23 cellular contexts compared by ENCODE assay signal in the genomic region with DNA sequence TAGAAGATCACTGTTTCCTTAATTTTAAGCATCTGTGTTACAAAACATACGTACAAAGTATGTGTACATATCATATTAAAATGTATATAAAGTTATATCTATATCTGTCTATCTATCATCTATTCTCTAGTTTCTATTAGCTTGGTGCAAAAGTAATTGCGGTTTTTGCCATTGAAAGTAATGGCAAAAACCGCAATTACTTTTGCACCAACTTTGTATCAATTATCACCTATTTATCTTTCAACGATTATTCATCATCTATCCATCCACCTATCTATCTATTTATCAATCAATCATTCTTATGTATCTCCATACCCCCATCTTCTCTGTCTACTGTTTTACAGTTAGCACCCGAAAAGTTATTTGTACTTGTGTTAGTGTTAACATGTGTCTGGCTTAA.
DNase-seq lines count a peak whose midpoint lies in the region; ATAC-seq, FAIRE-seq and TF ChIP-seq lines count a peak whose summit lies in the region.
"Had no signal": no experiment of that assay in that cellular context is flagged by ENCODE, and none has a peak within 500 bp of the region (broad histone marks: within the 10 kb centered on the region; RNA-seq: fewer than 3 reads in every experiment).

No MANE protein-coding gene starts in this region.

- TF ChIP-seq CTCF in HepG2 (CRISPR knock-in tag; IDR thresholded peaks at IDR 0.05) (no peak), right lobe of liver (IDR thresholded peaks at IDR 0.05) (no peak), K562 (IDR thresholded peaks at IDR 0.05 in 2 of 3, conservative IDR thresholded peaks at IDR 0.05 in 1 of 3; ENCODE audit: insufficient read depth in 2 of 3, low read depth in 1 of 3, low read length in 3 of 3) (no peak)

- TF ChIP-seq RAD21 in HepG2 (CRISPR knock-in tag; IDR thresholded peaks at IDR 0.05) (no peak), K562 (CRISPR knock-in tag; conservative IDR thresholded peaks at IDR 0.05 in 1 of 2, IDR thresholded peaks at IDR 0.05 in 1 of 2) (no peak)

- ATAC-seq in HepG2 (no peak), right lobe of liver (no peak), K562 (no peak)
- ATAC-seq: A549; CD8-positive, alpha-beta T cell; GM12878 had no signal

- POLR2A ChIA-PET in HepG2 (lab: Yijun Ruan, JAX): no interaction called here
- POLR2A ChIA-PET in K562 (lab: Yijun Ruan, JAX): no interaction called here

- TF ChIP-seq EP300 in HepG2 (IDR thresholded peaks at IDR 0.05; ENCODE audit: low read depth in 2 of 2, low read length in 2 of 2) (no peak), HepG2 (CRISPR knock-in tag; IDR thresholded peaks at IDR 0.05; ENCODE audit: borderline replicate concordance) (no peak), K562 (IDR thresholded peaks at IDR 0.05; ENCODE audit: low read length) (no peak)

- H3K36me3 ChIP-seq in HepG2 (replicated peaks in 1 of 2; ENCODE audit: control insufficient read depth in 1 of 2, insufficient read depth in 2 of 2, low read length in 2 of 2): no peaks in the 10 kb centered on the region
- H3K36me3 ChIP-seq in right lobe of liver: no peaks in the 10 kb centered on the region
- H3K36me3 ChIP-seq in K562 (ENCODE audit: control insufficient read depth, insufficient read depth, low read length): no peaks in the 10 kb centered on the region
- H3K36me3 ChIP-seq: BLaER1 treated with 17β-estradiol and CSF1 and Interleukin-3, amounts not matched to agents 10 nM and 100 nM had no signal

- H4K20me1 ChIP-seq in HepG2 (ENCODE audit: insufficient read depth, low read length): no peaks in the 10 kb centered on the region
- no peaks in the 10 kb centered on the region for H4K20me1 ChIP-seq in K562 (replicated peaks; ENCODE audit: control insufficient read depth, insufficient read depth, low read length)
- H4K20me1 ChIP-seq: BLaER1 treated with 17β-estradiol and CSF1 and Interleukin-3, amounts not matched to agents 10 nM and 100 nM had no signal

- DNase-seq in HepG2 (ENCODE audit: low spot score) (no peak), right lobe of liver (no peak), K562 (ENCODE audit: extremely low read depth in 1 of 4, low spot score in 3 of 4) (no peak), LoVo (ENCODE audit: low spot score) (no peak), hypothalamus (lab: John Stamatoyannopoulos, UW) (no peak)
- DNase-seq: AML-193; Caco-2; CD4-positive, alpha-beta T cell; CD8-positive, alpha-beta T cell; DMS 273 treated with DMSO at 0.1 percent for 48 hours; DMS153; DMS53; DMS79; DND-41; EL; GDM1 had no signal

- H3K27me3 ChIP-seq in HepG2 (ENCODE audit: control insufficient read depth in 1 of 2, insufficient read depth in 2 of 2, low read length in 2 of 2): no peaks in the 10 kb centered on the region
- H3K27me3 ChIP-seq in right lobe of liver: no peaks in the 10 kb centered on the region
- H3K27me3 ChIP-seq in K562 (ENCODE audit: control insufficient read depth in 2 of 2, insufficient read depth in 2 of 2, low read length in 2 of 2): no peaks in the 10 kb centered on the region
- H3K27me3 ChIP-seq: BLaER1 treated with 17β-estradiol and CSF1 and Interleukin-3, amounts not matched to agents 10 nM and 100 nM had no signal

- H3K9ac ChIP-seq in HepG2 (ENCODE audit: insufficient read depth, low read depth, low read length) (no peak overlapping the region), K562 (ENCODE audit: insufficient read depth in 1 of 2, low read depth in 2 of 2, low read length in 2 of 2) (no peak overlapping the region)
- H3K9ac ChIP-seq: BLaER1 treated with 17β-estradiol and CSF1 and Interleukin-3, amounts not matched to agents 10 nM and 100 nM had no signal

- CTCF ChIA-PET in HepG2 (lab: Yijun Ruan, JAX; ENCODE audit: low intra/inter-chr PET ratio, low total read pairs) (no interaction called here), K562 (lab: Yijun Ruan, JAX; ENCODE audit: low intra/inter-chr PET ratio) (no interaction called here)

- no TSS peak for BruUV-seq in HepG2 (replicated peaks; lab: Mats Ljungman, UMichigan)
- BruUV-seq in K562 (replicated peaks; lab: Mats Ljungman, UMichigan): no TSS peak

- TF ChIP-seq POLR2A in HepG2 (IDR thresholded peaks at IDR 0.05; ENCODE audit: insufficient read depth in 1 of 2, low read depth in 2 of 2, low read length in 2 of 2) (no peak), right lobe of liver (IDR thresholded peaks at IDR 0.05) (no peak), K562 (conservative IDR thresholded peaks at IDR 0.05) (no peak)

- H3K4me2 ChIP-seq in HepG2 (ENCODE audit: low read depth, low read length): no peak overlapping the region
- no peak overlapping the region for H3K4me2 ChIP-seq in K562 (ENCODE audit: insufficient read depth, low read length)
- H3K4me2 ChIP-seq: A549; BLaER1 treated with 17β-estradiol and CSF1 and Interleukin-3, amounts not matched to agents 10 nM and 100 nM had no signal

- H3K79me2 ChIP-seq in HepG2 (ENCODE audit: insufficient read depth, low read length): no peaks in the 10 kb centered on the region
- H3K79me2 ChIP-seq in K562 (ENCODE audit: control insufficient read depth, insufficient read depth, low read length): no peaks in the 10 kb centered on the region

- intact Hi-C loops in HepG2 (cut with micrococcal nuclease; ENCODE audit: unreplicated experiment): no loop called here
- intact Hi-C loops in right lobe of liver (cut with DNase I): no loop called here
- intact Hi-C loops in K562 (cut with micrococcal nuclease): no loop called here

- FAIRE-seq in HepG2 (lab: Jason Lieb, UNC): no peak
- no peak for FAIRE-seq in K562 (lab: Jason Lieb, UNC)
- FAIRE-seq: A549, GM12878, GM12892, GM18507 had no signal

- no peaks in the 10 kb centered on the region for H3K9me1 ChIP-seq in K562 (ENCODE audit: control insufficient read depth, insufficient read depth, low read length)

- in situ Hi-C loops in HepG2 (cut with HindIII; ENCODE audit: extremely low pct_ligation_motif_present, low pct_unique_long_range_greater_than_20kb) (no loop called here), K562 (cut with MboI) (no loop called here)

- H3K4me1 ChIP-seq in HepG2 (ENCODE audit: insufficient read depth, low read length): no peaks in the 10 kb centered on the region
- H3K4me1 ChIP-seq in right lobe of liver: no peaks in the 10 kb centered on the region
- H3K4me1 ChIP-seq in K562 (replicated peaks in 1 of 2; ENCODE audit: control insufficient read depth in 2 of 2, insufficient read depth in 2 of 2, low read length in 2 of 2): no peaks in the 10 kb centered on the region
- H3K4me1 ChIP-seq: A549; BLaER1 treated with 17β-estradiol and CSF1 and Interleukin-3, amounts not matched to agents 10 nM and 100 nM; Caco-2 had no signal

- no peaks in the 10 kb centered on the region for H3K9me3 ChIP-seq in HepG2 (ENCODE audit: low read length)
- no peaks in the 10 kb centered on the region for H3K9me3 ChIP-seq in right lobe of liver
- H3K9me3 ChIP-seq in K562 (replicated peaks; ENCODE audit: control insufficient read depth, insufficient read depth, low read depth, low read length): no peaks in the 10 kb centered on the region
- H3K9me3 ChIP-seq: A549; BLaER1 treated with 17β-estradiol and CSF1 and Interleukin-3, amounts not matched to agents 10 nM and 100 nM; Caco-2 had no signal

- H3K4me3 ChIP-seq in HepG2 (replicated peaks in 1 of 3; ENCODE audit: insufficient read depth in 1 of 3, low read depth in 2 of 3, low read length in 3 of 3): no peak overlapping the region
- no peak overlapping the region for H3K4me3 ChIP-seq in right lobe of liver
- no peak overlapping the region for H3K4me3 ChIP-seq in K562
- H3K4me3 ChIP-seq: A549; BLaER1 treated with 17β-estradiol and CSF1 and Interleukin-3, amounts not matched to agents 10 nM and 100 nM; GM12878 had no signal

- no peak overlapping the region for H2AFZ ChIP-seq in HepG2 (ENCODE audit: low read length)
- H2AFZ ChIP-seq in K562 (ENCODE audit: low read depth, low read length): no peak overlapping the region

- H3K27ac ChIP-seq in HepG2 (ENCODE audit: extremely low read length, insufficient read depth, low read length): no peak overlapping the region
- H3K27ac ChIP-seq in right lobe of liver: no peak overlapping the region
- no peak overlapping the region for H3K27ac ChIP-seq in K562 (ENCODE audit: extremely low read depth, low read depth, low read length)
- H3K27ac ChIP-seq: 22Rv1; A549; BLaER1 treated with 17β-estradiol and CSF1 and Interleukin-3, amounts not matched to agents 10 nM and 100 nM; C4-2B had no signal

- 19% methylated on average over 5 of the region's 5 CpGs for WGBS in HepG2 (ENCODE audit: low lambda C conversion rate)
- 41% methylated on average over 5 of the region's 5 CpGs for WGBS in right lobe of liver (ENCODE audit: insufficient coverage, low coverage, low lambda C conversion rate, missing lambda C conversion rate)
- 17% methylated on average over 5 of the region's 5 CpGs for WGBS in K562 (ENCODE audit: insufficient coverage, low coverage, missing lambda C conversion rate)

TF ChIP-seq in K562, 482 proteins besides CTCF, POLR2A, EP300 and RAD21 (continues in another document):
- no peak for TF ChIP-seq FOXA1 (IDR thresholded peaks at IDR 0.05; ENCODE audit: borderline replicate concordance)
